In the genomic region with DNA sequence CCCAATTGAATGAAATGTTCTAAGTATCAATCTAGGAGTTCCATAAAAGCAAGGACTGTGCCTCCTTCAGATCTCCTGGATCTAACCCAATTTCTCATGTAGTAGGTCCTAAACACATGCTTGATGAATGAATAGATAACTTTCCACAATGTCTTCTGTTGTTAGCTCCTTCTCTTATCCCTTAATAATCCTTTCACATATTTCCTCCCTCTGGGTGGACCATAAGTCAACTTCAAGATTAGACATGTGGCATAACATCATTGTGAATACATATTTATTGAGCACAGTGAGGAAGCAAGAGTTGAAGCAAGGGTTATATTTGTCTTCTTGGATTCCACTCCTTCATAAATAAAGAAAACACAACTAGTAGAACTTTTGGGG, we compare ENCODE assay signal across 23 cellular contexts.
A peak's percentile ranks its signal among the peaks of the same experiment; 100 is the strongest.
DNase-seq lines count a peak whose midpoint lies in the region; ATAC-seq, FAIRE-seq and TF ChIP-seq lines count a peak whose summit lies in the region.
"Had no signal": no experiment of that assay in that cellular context is flagged by ENCODE, and none has a peak within 500 bp of the region (broad histone marks: within the 10 kb centered on the region; RNA-seq: fewer than 3 reads in every experiment).

No MANE protein-coding gene starts in this region.

- TF ChIP-seq EP300 in HepG2 (IDR thresholded peaks at IDR 0.05; ENCODE audit: low read depth in 2 of 2, low read length in 2 of 2) (no peak), HepG2 (CRISPR knock-in tag; IDR thresholded peaks at IDR 0.05; ENCODE audit: borderline replicate concordance) (no peak)

- H3K4me1 ChIP-seq in HepG2 (ENCODE audit: insufficient read depth, low read length) (peaks cover 72% of the 10 kb centered on the region), right lobe of liver (no peaks in the 10 kb centered on the region), endodermal cell (ENCODE audit: control insufficient read depth, insufficient read depth, low read length) (no peaks in the 10 kb centered on the region)
- H3K4me1 ChIP-seq: A549; BLaER1 treated with 17β-estradiol and CSF1 and Interleukin-3, amounts not matched to agents 10 nM and 100 nM had no signal

- H2AFZ ChIP-seq in HepG2 (ENCODE audit: low read length): no peak overlapping the region

- CTCF ChIA-PET in HepG2 (lab: Yijun Ruan, JAX; ENCODE audit: low intra/inter-chr PET ratio, low total read pairs): no interaction called here

- no peak for ATAC-seq in HepG2
- ATAC-seq in right lobe of liver: no peak
- ATAC-seq: A549; CD8-positive, alpha-beta T cell had no signal

- no peak overlapping the region for H3K4me3 Mint-ChIP-seq in endodermal cell
- H3K4me3 Mint-ChIP-seq: B cell; CD4-positive, alpha-beta T cell; CD8-positive, alpha-beta T cell had no signal

- TF ChIP-seq POLR2A in HepG2 (IDR thresholded peaks at IDR 0.05; ENCODE audit: insufficient read depth in 1 of 2, low read depth in 2 of 2, low read length in 2 of 2) (no peak), right lobe of liver (IDR thresholded peaks at IDR 0.05) (no peak)

- intact Hi-C loops in HepG2 (cut with micrococcal nuclease; ENCODE audit: unreplicated experiment): loop anchor here (2.0 kb wide), 3 partner anchors 15 to 431 kb away; no protein-coding TSS in a partner anchor
- intact Hi-C loops in right lobe of liver (cut with DNase I): no loop called here

- BruUV-seq in HepG2 (replicated peaks; lab: Mats Ljungman, UMichigan): no TSS peak

- H3K4me1 Mint-ChIP-seq in endodermal cell: no peaks in the 10 kb centered on the region
- H3K4me1 Mint-ChIP-seq: B cell had no signal

- H3K9me3 Mint-ChIP-seq in endodermal cell: no peaks in the 10 kb centered on the region
- H3K9me3 Mint-ChIP-seq: CD4-positive, alpha-beta T cell; CD8-positive, alpha-beta T cell had no signal

- no peak for FAIRE-seq in HepG2 (lab: Jason Lieb, UNC)
- FAIRE-seq: A549, GM12891, GM19239 had no signal

- peak overlapping the region; percentile 96 for H3K27ac ChIP-seq in HepG2 (ENCODE audit: extremely low read length, insufficient read depth, low read length)
- no peak overlapping the region for H3K27ac ChIP-seq in right lobe of liver
- no peak overlapping the region for H3K27ac ChIP-seq in endodermal cell (ENCODE audit: low read depth, low read length)
- H3K27ac ChIP-seq: 22Rv1; A549; BLaER1 treated with 17β-estradiol and CSF1 and Interleukin-3, amounts not matched to agents 10 nM and 100 nM; C4-2B had no signal

- TF ChIP-seq CTCF in HepG2 (CRISPR knock-in tag; IDR thresholded peaks at IDR 0.05) (no peak), right lobe of liver (IDR thresholded peaks at IDR 0.05) (no peak), endodermal cell (conservative IDR thresholded peaks at IDR 0.05) (no peak)

- TF ChIP-seq RAD21 in HepG2 (CRISPR knock-in tag; IDR thresholded peaks at IDR 0.05): no peak

- H3K27me3 ChIP-seq in HepG2 (ENCODE audit: control insufficient read depth in 1 of 2, insufficient read depth in 2 of 2, low read length in 2 of 2) (no peaks in the 10 kb centered on the region), right lobe of liver (no peaks in the 10 kb centered on the region), endodermal cell (ENCODE audit: control insufficient read depth, insufficient read depth, low read length, poor library complexity, severe bottlenecking) (no peaks in the 10 kb centered on the region)
- H3K27me3 ChIP-seq: BLaER1 treated with 17β-estradiol and CSF1 and Interleukin-3, amounts not matched to agents 10 nM and 100 nM had no signal

- DNase-seq in HepG2 (ENCODE audit: low spot score): no peak
- DNase-seq in right lobe of liver: no peak
- peak; percentile 51 for DNase-seq in SK-MEL-5 (ENCODE audit: low read depth, low spot score)
- no peak for DNase-seq in endodermal cell
- DNase-seq in GDM1 (lab: John Stamatoyannopoulos, UW): no peak
- DNase-seq: AML-193; CD4-positive, alpha-beta T cell; CD8-positive, alpha-beta T cell; COR-L47; DMS 273 treated with DMSO at 0.1 percent for 48 hours; DMS153; DMS53; DMS79; DND-41; EL; GF-D8 had no signal

- POLR2A ChIA-PET in HepG2 (lab: Yijun Ruan, JAX): interaction anchor here (2.0 kb wide), 1 partner anchor 89 kb away, joined by 8 read pairs; no protein-coding TSS in a partner anchor

- no peaks in the 10 kb centered on the region; a peak in 1 of 5 replicates for H3K36me3 ChIP-seq in HepG2 (replicated peaks in 1 of 2; ENCODE audit: control insufficient read depth in 1 of 2, insufficient read depth in 2 of 2, low read length in 2 of 2)
- no peaks in the 10 kb centered on the region for H3K36me3 ChIP-seq in right lobe of liver
- H3K36me3 ChIP-seq in endodermal cell (ENCODE audit: control insufficient read depth, insufficient read depth, low read length): no peaks in the 10 kb centered on the region
- H3K36me3 ChIP-seq: BLaER1 treated with 17β-estradiol and CSF1 and Interleukin-3, amounts not matched to agents 10 nM and 100 nM had no signal

- H3K27ac Mint-ChIP-seq in endodermal cell: no peak overlapping the region
- H3K27ac Mint-ChIP-seq: B cell; CD4-positive, alpha-beta T cell; CD8-positive, alpha-beta T cell had no signal

- H4K20me1 ChIP-seq in HepG2 (ENCODE audit: insufficient read depth, low read length): no peaks in the 10 kb centered on the region
- H4K20me1 ChIP-seq: BLaER1 treated with 17β-estradiol and CSF1 and Interleukin-3, amounts not matched to agents 10 nM and 100 nM had no signal

- peak overlapping the region in 1 of 3 experiments; percentile 49; a peak in 1 of 6 replicates for H3K4me3 ChIP-seq in HepG2 (replicated peaks in 1 of 3; ENCODE audit: insufficient read depth in 1 of 3, low read depth in 2 of 3, low read length in 3 of 3)
- no peak overlapping the region for H3K4me3 ChIP-seq in right lobe of liver
- H3K4me3 ChIP-seq in endodermal cell (ENCODE audit: low read length): no peak overlapping the region
- H3K4me3 ChIP-seq: A549; BLaER1 treated with 17β-estradiol and CSF1 and Interleukin-3, amounts not matched to agents 10 nM and 100 nM had no signal

- peaks cover 17% of the 10 kb centered on the region for H3K27me3 Mint-ChIP-seq in endodermal cell (ENCODE audit: insufficient read depth)

- H3K36me3 Mint-ChIP-seq in endodermal cell (ENCODE audit: low read depth): no peaks in the 10 kb centered on the region
- H3K36me3 Mint-ChIP-seq: CD8-positive, alpha-beta T cell had no signal

- H3K9ac ChIP-seq in HepG2 (ENCODE audit: insufficient read depth, low read depth, low read length) (peak overlapping the region; percentile 95), endodermal cell (ENCODE audit: extremely low read depth, low read length, poor library complexity, severe bottlenecking) (no peak overlapping the region)
- H3K9ac ChIP-seq: BLaER1 treated with 17β-estradiol and CSF1 and Interleukin-3, amounts not matched to agents 10 nM and 100 nM had no signal

- H3K4me2 ChIP-seq in HepG2 (ENCODE audit: low read depth, low read length): peak overlapping the region; percentile 89
- H3K4me2 ChIP-seq: A549; BLaER1 treated with 17β-estradiol and CSF1 and Interleukin-3, amounts not matched to agents 10 nM and 100 nM had no signal

- H3K79me2 ChIP-seq in HepG2 (ENCODE audit: insufficient read depth, low read length): no peaks in the 10 kb centered on the region

- in situ Hi-C loops in HepG2 (cut with HindIII; ENCODE audit: extremely low pct_ligation_motif_present, low pct_unique_long_range_greater_than_20kb) (no loop called here), SK-MEL-5 (cut with HindIII; ENCODE audit: low pct_unique_long_range_greater_than_20kb, low sequenced_read_pairs) (no loop called here)

- no peaks in the 10 kb centered on the region for H3K9me3 ChIP-seq in HepG2 (ENCODE audit: low read length)
- H3K9me3 ChIP-seq in right lobe of liver: no peaks in the 10 kb centered on the region
- no peaks in the 10 kb centered on the region for H3K9me3 ChIP-seq in endodermal cell (ENCODE audit: control insufficient read depth, low read length)
- H3K9me3 ChIP-seq: A549; BLaER1 treated with 17β-estradiol and CSF1 and Interleukin-3, amounts not matched to agents 10 nM and 100 nM had no signal

TF ChIP-seq in HepG2, 621 proteins besides CTCF, POLR2A, EP300 and RAD21:
- peak; percentile 36 for TF ChIP-seq AGO2 (optimal IDR thresholded peaks at IDR 0.05; ENCODE audit: low read depth, low read length)
- peak; percentile 37; the same call in 1 of the 2 replicates for TF ChIP-seq RBFOX2 (IDR thresholded peaks at IDR 0.05; ENCODE audit: low read depth, low read length)
- no peak for TF ChIP-seq ZNF510 (CRISPR knock-in tag; IDR thresholded peaks at IDR 0.05; ENCODE audit: low read depth)
TF ChIP-seq in HepG2: peak in this region for 2.
